13 cellular contexts compared by ENCODE assay signal in the genomic region with DNA sequence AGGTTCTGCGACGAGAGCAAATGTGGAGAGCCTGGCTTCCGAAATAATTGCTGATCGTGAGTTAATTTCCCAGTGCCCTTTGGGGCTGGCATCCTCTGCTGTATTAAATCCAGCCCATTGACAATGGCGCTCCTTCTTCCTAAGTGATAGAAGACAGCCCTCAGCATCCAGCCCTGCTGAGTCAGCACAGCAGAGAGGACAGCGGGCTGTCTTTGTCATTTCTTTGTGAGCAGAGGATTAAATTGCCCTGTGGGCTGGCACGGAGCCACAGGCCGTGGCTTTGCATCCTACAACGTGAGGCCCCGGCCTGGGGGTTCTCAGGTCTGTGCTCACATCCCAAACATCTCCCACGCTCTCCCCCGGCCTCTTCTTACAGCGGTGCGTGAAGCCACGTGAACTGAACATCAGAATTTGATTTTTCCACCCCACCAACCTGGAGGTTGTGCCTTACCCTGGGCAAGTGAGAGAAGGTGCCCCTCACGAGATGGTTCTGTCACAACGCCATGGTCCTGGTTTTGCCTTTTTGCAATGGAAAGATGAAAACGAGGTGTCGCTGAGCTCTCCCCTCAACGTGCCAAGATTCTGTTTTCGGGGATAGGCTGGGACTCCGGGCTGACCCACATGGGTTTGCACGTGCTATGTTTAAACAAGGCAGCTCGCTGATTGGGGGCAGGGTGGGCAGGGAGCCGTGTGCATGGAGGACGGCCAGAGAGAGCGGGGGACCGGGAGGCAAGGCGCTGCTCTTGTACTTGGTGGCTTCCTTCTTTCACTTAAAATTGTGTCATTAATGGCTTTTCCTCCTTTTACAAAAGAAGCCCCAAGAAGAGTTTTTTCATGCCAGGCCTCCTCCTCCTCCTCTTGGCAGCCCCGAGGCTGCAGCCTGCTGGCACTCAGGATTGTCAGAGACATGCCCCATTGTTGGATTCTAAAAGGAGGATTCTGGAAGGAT. TPM values are rescaled to one million over a fixed set of nuclear protein-coding genes. Genes with fewer than 3 reads are reported as not detected.
A peak's percentile ranks its signal among the peaks of the same experiment; 100 is the strongest.
DNase-seq lines count a peak whose midpoint lies in the region; TF ChIP-seq lines count a peak whose summit lies in the region.
"Had no signal": no experiment of that assay in that cellular context is flagged by ENCODE, and none has a peak within 500 bp of the region (broad histone marks: within the 10 kb centered on the region; RNA-seq: fewer than 3 reads in every experiment).

No MANE protein-coding gene starts in this region.

- H3K4me1 ChIP-seq in esophagus squamous epithelium = peaks cover 0 to 6% (median 0%) of the 10 kb centered on the region in 3 donors
- H3K4me1 ChIP-seq: uterus had no signal

- TF ChIP-seq POLR2A in esophagus squamous epithelium (IDR thresholded peaks at IDR 0.05) = no peak

- H3K27ac ChIP-seq in esophagus squamous epithelium = no peak overlapping the region
- H3K27ac ChIP-seq: uterus had no signal

- no peak overlapping the region for H3K4me3 ChIP-seq in esophagus squamous epithelium
- H3K4me3 ChIP-seq in MG63 = no peak overlapping the region
- H3K4me3 ChIP-seq: uterus had no signal

- 20 to 43% methylated on average over 18 to 21 of the region's 30 CpGs for WGBS in esophagus squamous epithelium, 2 donors

- no peaks in the 10 kb centered on the region for H3K9me3 ChIP-seq in esophagus squamous epithelium
- no peaks in the 10 kb centered on the region for H3K9me3 ChIP-seq in MG63
- H3K9me3 ChIP-seq: uterus had no signal

- H3K36me3 ChIP-seq in esophagus squamous epithelium (no peaks in the 10 kb centered on the region), MG63 (no peaks in the 10 kb centered on the region)
- H3K36me3 ChIP-seq: uterus had no signal

- intact Hi-C loops in esophagus squamous epithelium (cut with DNase I) = no loop called here

- no peak for TF ChIP-seq CTCF in esophagus squamous epithelium (IDR thresholded peaks at IDR 0.05)

- H3K27me3 ChIP-seq in esophagus squamous epithelium = peaks cover 0 to 29% (median 0%) of the 10 kb centered on the region in 4 donors
- H3K27me3 ChIP-seq in MG63 = peaks cover 12% of the 10 kb centered on the region
- H3K27me3 ChIP-seq: uterus had no signal

- DNase-seq in AG08396 (ENCODE audit: low spot score) (peak; percentile 49), NCI-H1105 (lab: John Stamatoyannopoulos, UW) (peak; percentile 36), cerebellum (ENCODE audit: low spot score) (peak; percentile 22), middle frontal gyrus (ENCODE audit: extremely low spot score, low spot score) (peak; percentile 8), NAMALWA (ENCODE audit: low spot score) (no peak), 8988T (no peak), esophagus squamous epithelium (lab: John Stamatoyannopoulos, UW) (no peak), MG63 (no peak)
- DNase-seq: activated naive CD4-positive, alpha-beta T cell treated with anti-CD3 and anti-CD28 coated beads, Interleukin-2, amount 10 ng/mL, durations not matched to agents 7 days and 5 days; NCI-H1694 treated with DMSO at 0.1 percent for 48 hours; stimulated activated CD4-positive, alpha-beta T cell treated with anti-CD3 and anti-CD28 coated beads, Interleukin-2, amount 100 ng/mL, for 24 hours; uterus had no signal

RNA-seq across cellular contexts. Expression of gene CDH4, which starts 19.5 kb away (rescaled TPM):
- total RNA-seq in cerebellum (19.3 TPM), esophagus squamous epithelium (under 1 TPM in 3 of 4 donors, not detected in 1; 0.13 to 0.38 (median 0.21) TPM)
- total RNA-seq in MG63 (2014; rRNA removed; shearing (Covaris generic); ENCODE audit: low replicate concordance) = not detected in 2 replicates
- total RNA-seq: esophagus mucosa had no signal

Comparison
In these comparisons a context has a peak if more than half of its experiments do, and no peak if none do; other contexts are left out.
1. DNase-seq: peak in AG08396 (single experiment), NCI-H1105 (single experiment), cerebellum (single experiment) and middle frontal gyrus (single experiment); none in NAMALWA (single experiment), 8988T (single experiment), esophagus squamous epithelium (single experiment) and MG63 (single experiment).
2. RNA of gene CDH4, which starts 19.5 kb away (total RNA-seq): 19.3 TPM in cerebellum (single experiment); 0.13 to 0.38 TPM in esophagus squamous epithelium and not detected in MG63; every median in the first group is over 10 times any median in the second.